ENCODE assay signal across 9 cellular contexts in genomic region chr2:47033102-47033880, GRCh38.
DNase-seq lines count a peak whose midpoint lies in the region; ATAC-seq and TF ChIP-seq lines count a peak whose summit lies in the region.
"Had no signal": no experiment of that assay in that cellular context is flagged by ENCODE, and none has a peak within 500 bp of the region (broad histone marks: within the 10 kb centered on the region; RNA-seq: fewer than 3 reads in every experiment).

No MANE protein-coding gene starts in this region.

- TF ChIP-seq CTCF in PC-9 (conservative IDR thresholded peaks at IDR 0.05) (no peak), fibroblast of mammary gland (conservative IDR thresholded peaks at IDR 0.05; ENCODE audit: control insufficient read depth, insufficient read depth, low read depth, low read length) (no peak), sigmoid colon (IDR thresholded peaks at IDR 0.05) (no peak)

- no peak for ATAC-seq in HG03097 (IDR thresholded peaks at IDR 0.05; ENCODE audit: low FRiP score, unreplicated experiment)
- ATAC-seq in HG02884 (IDR thresholded peaks at IDR 0.05; ENCODE audit: unreplicated experiment), result no peak
- no peak for ATAC-seq in GM19467 (IDR thresholded peaks at IDR 0.05; ENCODE audit: unreplicated experiment)

- H3K27ac ChIP-seq in PC-9 (peak overlapping the region; percentile 99), sigmoid colon (peak overlapping the region; percentile 91 to 97 (median 93))

- BruUV-seq in PC-9 (replicated peaks; lab: Mats Ljungman, UMichigan), result no TSS peak

- TF ChIP-seq EP300 in sigmoid colon (IDR thresholded peaks at IDR 0.05), result no peak

- no peak for TF ChIP-seq POLR2A in sigmoid colon (IDR thresholded peaks at IDR 0.05)

- H3K27me3 ChIP-seq in PC-9 (ENCODE audit: insufficient read depth, low read depth) (no peaks in the 10 kb centered on the region), sigmoid colon (no peaks in the 10 kb centered on the region)

- H3K4me1 ChIP-seq in PC-9 (replicated peaks; ENCODE audit: insufficient read depth), result peaks cover 87% of the 10 kb centered on the region
- peaks cover 0 to 96% (median 76%) of the 10 kb centered on the region in 4 donors for H3K4me1 ChIP-seq in sigmoid colon

- H3K79me2 ChIP-seq in PC-9 (ENCODE audit: low read depth), result peaks cover 39% of the 10 kb centered on the region

- H3K4me2 ChIP-seq in PC-9, result peak overlapping the region; percentile 76

- H3K36me3 ChIP-seq in PC-9 (ENCODE audit: low read depth) (peaks cover 14% of the 10 kb centered on the region; the same call in 1 of the 2 replicates), sigmoid colon (peaks cover 0 to 12% (median 5%) of the 10 kb centered on the region in 4 donors)

- H3F3A ChIP-seq in PC-9 (ENCODE audit: insufficient read depth, low read depth), result peaks cover 55% of the 10 kb centered on the region

- no peaks in the 10 kb centered on the region for H3K9me3 ChIP-seq in PC-9 (ENCODE audit: insufficient read depth, low read depth)
- no peaks in the 10 kb centered on the region for H3K9me3 ChIP-seq in sigmoid colon

- WGBS in sigmoid colon, 2 donors, result 74 to 75% methylated on average over 12 of the region's 12 CpGs

- POLR2A ChIA-PET in PC-9 (lab: Charles Lee; ENCODE audit: unreplicated experiment), result interaction anchor here (0.6 to 0.7 kb wide), 4 partner anchors 17 to 236 kb away, joined by 3 to 7 read pairs (median 4); no protein-coding TSS in a partner anchor

- DNase-seq in EL (peak; percentile 16), PC-9 (peak in 1 of 2 experiments; percentile 59), fibroblast of mammary gland (ENCODE audit: low read depth) (no peak), sigmoid colon (no peak), T1000 (lab: John Stamatoyannopoulos, UW) (no peak)
- DNase-seq: NCI-H526 had no signal

- intact Hi-C loops in PC-9 (cut with micrococcal nuclease; ENCODE audit: unreplicated experiment), result no loop called here
- intact Hi-C loops in sigmoid colon (cut with DNase I), result no loop called here

- H4K20me1 ChIP-seq in PC-9 (ENCODE audit: insufficient read depth), result no peaks in the 10 kb centered on the region

- no peaks in the 10 kb centered on the region for H3K9me2 ChIP-seq in PC-9 (ENCODE audit: insufficient read depth)

- CTCF ChIA-PET in PC-9 (lab: Charles Lee), result interaction anchor here (0.5 kb wide), 2 partner anchors 69 to 411 kb away, joined by 3 read pairs; no protein-coding TSS in a partner anchor

- no peak overlapping the region for H2AFZ ChIP-seq in PC-9

- H3K4me3 ChIP-seq in PC-9 (peak overlapping the region; percentile 31), fibroblast of mammary gland (ENCODE audit: control insufficient read depth, low read depth, low read length) (peak overlapping the region; percentile 1), sigmoid colon (no peak overlapping the region)

Comparison
In these comparisons a context has a peak if more than half of its experiments do, and no peak if none do; other contexts are left out.
1. H3K4me3 ChIP-seq: peak in PC-9 (single experiment) and fibroblast of mammary gland (single experiment); none in sigmoid colon (0 of 4).